9 cellular contexts compared by ENCODE assay signal in the genomic region with DNA sequence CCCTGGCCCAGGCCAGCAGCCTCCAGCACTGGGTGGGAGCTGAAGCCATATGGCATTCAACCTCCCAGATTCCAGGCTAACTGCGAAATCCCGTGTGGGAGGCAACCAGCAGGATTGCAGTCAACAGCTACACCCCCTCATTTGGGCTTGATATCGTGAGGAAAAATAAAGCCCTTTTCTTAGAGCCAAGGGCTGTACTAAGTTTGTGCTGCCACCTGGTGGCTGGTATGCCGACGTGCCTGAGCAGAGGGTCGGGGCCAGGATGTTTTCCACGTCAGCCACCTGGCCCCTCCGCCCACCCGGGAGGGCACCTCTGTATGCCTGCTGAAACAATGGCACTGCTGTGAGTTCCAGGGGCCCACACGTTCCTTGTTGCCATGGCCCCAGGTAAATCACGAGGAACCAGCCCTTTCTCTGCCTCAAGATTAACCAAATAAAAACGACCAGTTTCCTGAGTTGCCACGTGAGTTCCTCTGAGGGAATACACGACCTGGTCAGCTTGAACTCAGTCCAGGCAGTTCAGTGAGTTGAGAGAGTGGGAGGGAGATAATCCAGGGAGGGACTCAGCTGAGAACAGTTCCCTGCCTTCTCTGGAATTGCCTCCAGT. TPM values are rescaled to one million over a fixed set of nuclear protein-coding genes. Genes with fewer than 3 reads are reported as not detected.
DNase-seq lines count a peak whose midpoint lies in the region; ATAC-seq and TF ChIP-seq lines count a peak whose summit lies in the region.
"Had no signal": no experiment of that assay in that cellular context is flagged by ENCODE, and none has a peak within 500 bp of the region (broad histone marks: within the 10 kb centered on the region; RNA-seq: fewer than 3 reads in every experiment).

No MANE protein-coding gene starts in this region.

- H3K27ac ChIP-seq in BLaER1, result 0 out of 2 replicates have a peak overlapping the region, but pooled peaks have one; percentile 2
- H3K27ac ChIP-seq in HEK293 (ENCODE audit: extremely low read depth, low read depth, low read length), result no peak overlapping the region
- H3K27ac ChIP-seq in RWPE2 (ENCODE audit: poor library complexity, severe bottlenecking), result no peak overlapping the region
- no peak overlapping the region for H3K27ac ChIP-seq in parathyroid adenoma
- H3K27ac ChIP-seq in transverse colon, result peak overlapping the region in 2 of 4 donors; percentile 28 to 37

- TF ChIP-seq POLR2A in transverse colon (IDR thresholded peaks at IDR 0.05), result no peak

- TF ChIP-seq CTCF in HEK293 (tag by site-specific recombination; IDR thresholded peaks at IDR 0.05) (peak; percentile 57), RWPE2 (IDR thresholded peaks at IDR 0.05; ENCODE audit: poor library complexity, severe bottlenecking) (peak; percentile 87), parathyroid adenoma (IDR thresholded peaks at IDR 0.05) (peak; percentile 64), transverse colon (IDR thresholded peaks at IDR 0.05) (peak; percentile 83 to 91 (median 86))

- H3K4me1 Mint-ChIP-seq in activated naive CD4-positive, alpha-beta T cell treated with anti-CD3 and anti-CD28 coated beads for 36 hours (ENCODE audit: low read depth), result no peaks in the 10 kb centered on the region

- no peaks in the 10 kb centered on the region for H4K20me1 ChIP-seq in BLaER1

- POLR2A ChIA-PET in HEK293 (lab: Yijun Ruan, JAX), result no interaction called here

- intact Hi-C loops in activated naive CD4-positive, alpha-beta T cell treated with anti-CD3 and anti-CD28 coated beads for 36 hours (cut with micrococcal nuclease), result loop anchor here (1.0 to 10.0 kb wide), 3 partner anchors 60 to 282 kb away; a partner anchor contains a TSS
- intact Hi-C loops in transverse colon (cut with DNase I; ENCODE audit: low total_unique reads), result no loop called here

- no peak for TF ChIP-seq EP300 in transverse colon (IDR thresholded peaks at IDR 0.05; ENCODE audit: low read depth)

- H3K36me3 ChIP-seq in BLaER1 (peaks cover 74% of the 10 kb centered on the region), HEK293 (ENCODE audit: control insufficient read depth in 2 of 2, insufficient read depth in 1 of 2, low read length in 2 of 2) (peaks cover 25 to 86% of the 10 kb centered on the region in 2 experiments), RWPE2 (ENCODE audit: low read depth) (peaks cover 6% of the 10 kb centered on the region; the same call in 1 of the 2 replicates), parathyroid adenoma (ENCODE audit: control insufficient read depth, insufficient read depth, low read length) (no peaks in the 10 kb centered on the region), transverse colon (peaks cover 0 to 10% (median 0%) of the 10 kb centered on the region in 4 donors)

- DNase-seq in RWPE2 (ENCODE audit: low spot score), result no peak
- DNase-seq in activated naive CD4-positive, alpha-beta T cell treated with anti-CD3 and anti-CD28 coated beads for 36 hours, result peak; percentile 76
- peak; percentile 51 for DNase-seq in glomerular visceral epithelial cell (ENCODE audit: extremely low spot score)
- peak; percentile 78 for DNase-seq in transverse colon

- peaks cover 16% of the 10 kb centered on the region for H3K27me3 Mint-ChIP-seq in activated naive CD4-positive, alpha-beta T cell treated with anti-CD3 and anti-CD28 coated beads for 36 hours (ENCODE audit: low read depth)

- H3K9ac ChIP-seq in BLaER1 (no peak overlapping the region), parathyroid adenoma (no peak overlapping the region)

- ATAC-seq in RWPE2 (ENCODE audit: low read depth) (peak; percentile 81), GM18858 (IDR thresholded peaks at IDR 0.05; ENCODE audit: unreplicated experiment) (no peak)

- no peak overlapping the region for H3K4me3 Mint-ChIP-seq in activated naive CD4-positive, alpha-beta T cell treated with anti-CD3 and anti-CD28 coated beads for 36 hours

- H3K4me2 ChIP-seq in BLaER1 (peak overlapping the region; percentile 25), parathyroid adenoma (ENCODE audit: low read length) (no peak overlapping the region)

- peaks cover 2% of the 10 kb centered on the region for H3K9me3 Mint-ChIP-seq in activated naive CD4-positive, alpha-beta T cell treated with anti-CD3 and anti-CD28 coated beads for 36 hours

- no peak overlapping the region for H3K4me3 ChIP-seq in BLaER1
- no peak overlapping the region for H3K4me3 ChIP-seq in HEK293 (ENCODE audit: low read depth, low read length)
- no peak overlapping the region for H3K4me3 ChIP-seq in RWPE2 (ENCODE audit: severe bottlenecking)
- H3K4me3 ChIP-seq in parathyroid adenoma (ENCODE audit: low read depth, low read length), result no peak overlapping the region
- no peak overlapping the region for H3K4me3 ChIP-seq in transverse colon

- H2AFZ ChIP-seq in parathyroid adenoma, result peak overlapping the region; percentile 8

- H3K27me3 ChIP-seq in BLaER1, result no peaks in the 10 kb centered on the region
- H3K27me3 ChIP-seq in RWPE2 (ENCODE audit: insufficient read depth, poor library complexity, severe bottlenecking), result no peaks in the 10 kb centered on the region
- H3K27me3 ChIP-seq in parathyroid adenoma (ENCODE audit: control insufficient read depth, insufficient read depth, low read length), result no peaks in the 10 kb centered on the region
- no peaks in the 10 kb centered on the region for H3K27me3 ChIP-seq in transverse colon

- in situ Hi-C loops in transverse colon (cut with MboI; ENCODE audit: low pct_ligation_motif_present in 1 of 4, low pct_unique_long_range_greater_than_20kb in 1 of 4, low sequenced_read_pairs in 3 of 4), result loop anchor here in 2 of 4 donors (10.0 kb wide), 2 partner anchors 58 to 68 kb away; a partner anchor contains a TSS

- no peaks in the 10 kb centered on the region for H3K36me3 Mint-ChIP-seq in activated naive CD4-positive, alpha-beta T cell treated with anti-CD3 and anti-CD28 coated beads for 36 hours (ENCODE audit: low read depth)
- H3K36me3 Mint-ChIP-seq: IgD-negative memory B cell had no signal

- H3K27ac Mint-ChIP-seq in activated naive CD4-positive, alpha-beta T cell treated with anti-CD3 and anti-CD28 coated beads for 36 hours, result no peak overlapping the region

- CTCF ChIA-PET in HEK293 (lab: Yijun Ruan, JAX), result interaction anchor here (0.6 to 4.4 kb wide), 33 partner anchors 9 to 1573 kb away, joined by 3 to 39 read pairs (median 4); a partner anchor contains a TSS
- CTCF ChIA-PET in activated naive CD4-positive, alpha-beta T cell treated with anti-CD3 and anti-CD28 coated beads for 36 hours (lab: Charles Lee), result interaction anchor here (0.6 to 3.2 kb wide), 18 partner anchors 9 to 749 kb away, joined by 3 to 43 read pairs (median 4); a partner anchor contains a TSS

- 25 to 28% methylated on average over 4 to 10 of the region's 14 CpGs for WGBS in transverse colon (ENCODE audit: low coverage in 1 of 2), 2 donors

- no peaks in the 10 kb centered on the region for H3K79me2 ChIP-seq in parathyroid adenoma

- H3K9me3 ChIP-seq in BLaER1, result no peaks in the 10 kb centered on the region
- no peaks in the 10 kb centered on the region for H3K9me3 ChIP-seq in HEK293 (ENCODE audit: control insufficient read depth, insufficient read depth, low read depth, low read length)
- H3K9me3 ChIP-seq in RWPE2 (ENCODE audit: severe bottlenecking), result no peaks in the 10 kb centered on the region
- no peaks in the 10 kb centered on the region for H3K9me3 ChIP-seq in parathyroid adenoma (ENCODE audit: control insufficient read depth, low read length)
- H3K9me3 ChIP-seq in transverse colon, result no peaks in the 10 kb centered on the region

- H3K4me1 ChIP-seq in BLaER1 (peaks cover 9% of the 10 kb centered on the region; the same call in 1 of the 2 replicates), HEK293 (ENCODE audit: control insufficient read depth, insufficient read depth, low read length) (no peaks in the 10 kb centered on the region), RWPE2 (ENCODE audit: insufficient read depth, poor library complexity, severe bottlenecking) (no peaks in the 10 kb centered on the region), parathyroid adenoma (no peaks in the 10 kb centered on the region), transverse colon (peaks cover 0 to 8% (median 2%) of the 10 kb centered on the region in 4 donors)

TF ChIP-seq in HEK293, 187 proteins besides CTCF, POLR2A, EP300 and RAD21 (continues in another document):
- peak; percentile 24; the same call in 1 of the 2 replicates for TF ChIP-seq ZBTB8A (tag by site-specific recombination; IDR thresholded peaks at IDR 0.05)
- TF ChIP-seq, protein P1, sequence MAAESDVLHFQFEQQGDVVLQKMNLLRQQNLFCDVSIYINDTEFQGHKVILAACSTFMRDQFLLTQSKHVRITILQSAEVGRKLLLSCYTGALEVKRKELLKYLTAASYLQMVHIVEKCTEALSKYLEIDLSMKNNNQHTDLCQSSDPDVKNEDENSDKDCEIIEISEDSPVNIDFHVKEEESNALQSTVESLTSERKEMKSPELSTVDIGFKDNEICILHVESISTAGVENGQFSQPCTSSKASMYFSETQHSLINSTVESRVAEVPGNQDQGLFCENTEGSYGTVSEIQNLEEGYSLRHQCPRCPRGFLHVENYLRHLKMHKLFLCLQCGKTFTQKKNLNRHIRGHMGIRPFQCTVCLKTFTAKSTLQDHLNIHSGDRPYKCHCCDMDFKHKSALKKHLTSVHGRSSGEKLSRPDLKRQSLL (tag by site-specific recombination; IDR thresholded peaks at IDR 0.05), result no peak
- TF ChIP-seq, protein P2, sequence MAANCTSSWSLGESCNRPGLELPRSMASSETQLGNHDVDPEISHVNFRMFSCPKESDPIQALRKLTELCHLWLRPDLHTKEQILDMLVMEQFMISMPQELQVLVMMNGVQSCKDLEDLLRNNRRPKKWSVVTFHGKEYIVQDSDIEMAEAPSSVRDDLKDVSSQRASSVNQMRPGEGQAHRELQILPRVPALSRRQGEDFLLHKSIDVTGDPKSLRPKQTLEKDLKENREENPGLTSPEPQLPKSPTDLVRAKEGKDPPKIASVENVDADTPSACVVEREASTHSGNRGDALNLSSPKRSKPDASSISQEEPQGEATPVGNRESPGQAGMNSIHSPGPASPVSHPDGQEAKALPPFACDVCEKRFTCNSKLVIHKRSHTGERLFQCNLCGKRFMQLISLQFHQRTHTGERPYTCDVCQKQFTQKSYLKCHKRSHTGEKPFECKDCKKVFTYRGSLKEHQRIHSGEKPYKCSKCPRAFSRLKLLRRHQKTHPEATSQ (tag by site-specific recombination; IDR thresholded peaks at IDR 0.05), result no peak
- TF ChIP-seq ZNF426 (tag by site-specific recombination; IDR thresholded peaks at IDR 0.05), result no peak
- no peak for TF ChIP-seq ZNF548 (tag by site-specific recombination; IDR thresholded peaks at IDR 0.05)
- TF ChIP-seq TCF7L2 (IDR thresholded peaks at IDR 0.05; ENCODE audit: borderline replicate concordance, low read depth, low read length), result no peak

RNA-seq across cellular contexts. Expression of a gene that starts 9.0 kb away (rescaled TPM):
- not detected for total RNA-seq in activated naive CD4-positive, alpha-beta T cell treated with anti-CD3 and anti-CD28 coated beads for 36 hours
- 100 to 1,000 TPM in 3 of 4 donors, 10 to 100 TPM in 1; 70.7 to 219 (median 175) TPM for total RNA-seq in transverse colon

RNA-seq across cellular contexts. Expression of a gene that starts 54.6 kb away (rescaled TPM):
- total RNA-seq in activated naive CD4-positive, alpha-beta T cell treated with anti-CD3 and anti-CD28 coated beads for 36 hours, result not detected
- not detected for total RNA-seq in transverse colon

Comparison
In these comparisons a context has a peak if more than half of its experiments do, and no peak if none do; other contexts are left out.
1. RNA of a gene that starts 9.0 kb away (total RNA-seq): 70.7 to 219 TPM in transverse colon; not detected in activated naive CD4-positive, alpha-beta T cell treated with anti-CD3 and anti-CD28 coated beads for 36 hours; every median in the first group is over 10 times any median in the second.
2. Peak in every context shown above with its lines, with median percentiles within 50 percentile points of each other: CTCF ChIP-seq.